In the genomic region with DNA sequence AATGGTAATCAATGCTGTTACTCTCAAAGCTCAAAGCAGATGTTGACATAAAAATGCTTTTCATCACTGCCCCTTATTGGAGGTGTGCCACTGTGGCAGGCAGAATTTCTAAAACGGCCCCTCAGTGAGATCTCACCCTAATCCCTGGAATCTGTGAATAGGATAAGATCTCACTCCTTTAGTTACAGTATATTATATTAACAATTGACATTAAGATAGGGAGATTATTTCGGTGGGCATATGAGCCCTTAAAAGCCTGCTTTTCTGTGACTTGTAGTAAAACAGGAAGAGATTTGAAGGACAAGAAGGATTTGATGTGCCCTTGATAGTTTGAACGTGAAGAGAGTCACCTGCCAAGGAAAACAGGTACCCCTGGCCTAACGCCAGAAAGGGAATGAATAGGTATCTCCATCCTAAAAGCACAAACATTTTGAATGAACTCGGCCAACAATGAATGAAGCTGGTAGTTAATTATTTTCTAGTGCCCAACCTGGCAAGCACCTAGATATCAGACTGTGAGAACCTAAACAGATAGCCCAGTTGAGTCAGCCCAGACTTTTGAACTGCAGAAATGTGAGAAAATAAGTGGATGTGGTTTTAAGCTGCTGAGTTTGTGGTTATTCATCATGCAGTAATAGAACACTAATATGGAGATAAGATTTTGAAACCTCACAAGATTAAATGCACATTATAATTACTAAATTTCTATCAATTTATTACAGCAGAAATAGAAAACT, we compare ENCODE assay signal across 10 cellular contexts.
DNase-seq lines count a peak whose midpoint lies in the region; ATAC-seq and TF ChIP-seq lines count a peak whose summit lies in the region.
"Had no signal": no experiment of that assay in that cellular context is flagged by ENCODE, and none has a peak within 500 bp of the region (broad histone marks: within the 10 kb centered on the region; RNA-seq: fewer than 3 reads in every experiment).

No MANE protein-coding gene starts in this region.

- TF ChIP-seq CTCF in retinal pigment epithelial cell (conservative IDR thresholded peaks at IDR 0.05; ENCODE audit: low read depth, low read length) (no peak), vagina (IDR thresholded peaks at IDR 0.05) (no peak)

- H3K27me3 Mint-ChIP-seq in activated T-cell treated with anti-CD3 and anti-CD28 coated beads, Interleukin-2, amount 50 U/mL, for 4 hours (ENCODE audit: low read depth) = no peaks in the 10 kb centered on the region

- no peak for TF ChIP-seq EP300 in Ishikawa (IDR thresholded peaks at IDR 0.05; ENCODE audit: borderline replicate concordance)

- H3K9me3 ChIP-seq in vagina = no peaks in the 10 kb centered on the region

- intact Hi-C loops in vagina (cut with DNase I) = no loop called here

- no peaks in the 10 kb centered on the region for H3K36me3 ChIP-seq in vagina

- DNase-seq in NCI-H1417 (lab: John Stamatoyannopoulos, UW) (peak in 2 of 3 experiments; percentile 62 to 86), NCI-H1417 treated with DMSO at 0.1 percent for 48 hours (lab: John Stamatoyannopoulos, UW) (no peak), astrocyte of the hippocampus (ENCODE audit: low read depth, low spot score) (peak; percentile 66), retinal pigment epithelial cell (ENCODE audit: low read depth) (peak; percentile 54), OCI-M2 (lab: John Stamatoyannopoulos, UW; ENCODE audit: unreplicated experiment) (no peak), vagina (ENCODE audit: extremely low spot score in 2 of 2) (no peak)
- DNase-seq in activated T-cell treated with anti-CD3 and anti-CD28 coated beads, Interleukin-2, amount 50 U/mL, for 4 hours = no peak
- DNase-seq: Karpas-422, right cardiac atrium had no signal

- no peak for TF ChIP-seq RAD21 in Ishikawa (IDR thresholded peaks at IDR 0.05; ENCODE audit: low read depth)

- no peak for TF ChIP-seq POLR2A in vagina (IDR thresholded peaks at IDR 0.05)

- H3K4me3 Mint-ChIP-seq in activated T-cell treated with anti-CD3 and anti-CD28 coated beads, Interleukin-2, amount 50 U/mL, for 4 hours = no peak overlapping the region

- H3K4me1 Mint-ChIP-seq in activated T-cell treated with anti-CD3 and anti-CD28 coated beads, Interleukin-2, amount 50 U/mL, for 4 hours (ENCODE audit: low read depth) = no peaks in the 10 kb centered on the region

- no peak overlapping the region for H3K27ac ChIP-seq in vagina

- no peaks in the 10 kb centered on the region for H3K27me3 ChIP-seq in vagina

- no peaks in the 10 kb centered on the region for H3K9me3 Mint-ChIP-seq in activated T-cell treated with anti-CD3 and anti-CD28 coated beads, Interleukin-2, amount 50 U/mL, for 4 hours

- no peaks in the 10 kb centered on the region for H3K4me1 ChIP-seq in vagina

- ATAC-seq in activated T-cell treated with anti-CD3 and anti-CD28 coated beads, Interleukin-2, amount 50 U/mL, for 4 hours = no peak
- ATAC-seq: right cardiac atrium had no signal

- H3K4me3 ChIP-seq in retinal pigment epithelial cell (ENCODE audit: low read length) = no peak overlapping the region
- H3K4me3 ChIP-seq in vagina = no peak overlapping the region

- no peaks in the 10 kb centered on the region for H3K36me3 Mint-ChIP-seq in activated T-cell treated with anti-CD3 and anti-CD28 coated beads, Interleukin-2, amount 50 U/mL, for 4 hours (ENCODE audit: insufficient read depth)

TF ChIP-seq in Ishikawa, 13 proteins besides CTCF, POLR2A, EP300 and RAD21:
- TF ChIP-seq, protein P1, sequence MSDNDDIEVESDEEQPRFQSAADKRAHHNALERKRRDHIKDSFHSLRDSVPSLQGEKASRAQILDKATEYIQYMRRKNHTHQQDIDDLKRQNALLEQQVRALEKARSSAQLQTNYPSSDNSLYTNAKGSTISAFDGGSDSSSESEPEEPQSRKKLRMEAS (IDR thresholded peaks at IDR 0.05) = no peak
- TF ChIP-seq EGR1 (IDR thresholded peaks at IDR 0.05) (no peak), NFIC (IDR thresholded peaks at IDR 0.05) (peak; percentile 39; the same call in 1 of the 2 replicates)
TF ChIP-seq in Ishikawa: peak in this region for 1.

Comparison
In these comparisons a context has a peak if more than half of its experiments do, and no peak if none do; other contexts are left out.
1. DNase-seq: peak in NCI-H1417 (2 of 3), astrocyte of the hippocampus (single experiment) and retinal pigment epithelial cell (single experiment); none in NCI-H1417 treated with DMSO at 0.1 percent for 48 hours (single experiment), OCI-M2 (single experiment), vagina (0 of 2) and activated T-cell treated with anti-CD3 and anti-CD28 coated beads, Interleukin-2, amount 50 U/mL, for 4 hours (single experiment).